ENCODE assay signal across 8 cellular contexts in the genomic region with DNA sequence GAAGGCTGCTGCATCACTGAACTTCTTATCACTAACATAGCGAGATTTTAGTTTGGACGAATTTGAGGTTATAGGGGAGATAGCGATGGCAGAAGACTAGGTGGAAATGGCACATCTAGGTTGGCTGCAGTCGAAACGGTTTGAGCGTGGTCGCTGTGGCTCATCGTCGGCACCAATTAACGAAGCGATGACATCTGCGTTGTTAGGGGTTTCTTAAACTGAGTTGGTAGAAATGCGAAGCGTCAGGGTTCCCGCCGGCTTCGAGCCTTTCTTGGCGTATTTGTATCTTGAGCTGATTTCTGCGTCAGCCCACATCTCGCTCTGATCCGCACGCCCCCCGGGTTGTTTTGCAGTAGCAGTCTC. TPM values are rescaled to one million over a fixed set of nuclear protein-coding genes. Genes with fewer than 3 reads are reported as not detected.
DNase-seq lines count a peak whose midpoint lies in the region; ATAC-seq and TF ChIP-seq lines count a peak whose summit lies in the region.

No MANE protein-coding gene starts in this region.

- H3K4me3 ChIP-seq in mesodermal cell (ENCODE audit: extremely low read depth, insufficient read depth, low read length, poor library complexity, severe bottlenecking) = peak overlapping the region; percentile 87

- H3K9me3 ChIP-seq in mesodermal cell (ENCODE audit: control insufficient read depth, low read length) = peaks cover under 1% of the 10 kb centered on the region

- DNase-seq in DMS 273 (lab: John Stamatoyannopoulos, UW; ENCODE audit: unreplicated experiment) = peak; percentile 91
- peak in 39 of 76 experiments; percentile 7 to 72 (median 34) for DNase-seq in HUDEP-2 (lab: John Stamatoyannopoulos, UW; ENCODE audit: unreplicated experiment in 76 of 76)
- DNase-seq in WTC11 (ENCODE audit: low spot score) = peak; percentile 39
- peak; percentile 37 for DNase-seq in dedifferentiated amniotic fluid mesenchymal stem cell (ENCODE audit: extremely low spot score)
- DNase-seq in stimulated activated CD8-positive, alpha-beta memory T cell treated with anti-CD3 and anti-CD28 coated beads, Interleukin-15, amount 100 ng/mL, for 48 hours (ENCODE audit: low read depth in 2 of 2) = peak; percentile 9 to 45
- DNase-seq in midbrain (lab: John Stamatoyannopoulos, UW) = no peak

- TF ChIP-seq CTCF in WTC11 (IDR thresholded peaks at IDR 0.05) = no peak

- peak overlapping the region; percentile 94 for H3K4me3 Mint-ChIP-seq in WTC11

- H3K27ac Mint-ChIP-seq in WTC11 = peak overlapping the region; percentile 99

- H3K4me1 ChIP-seq in mesodermal cell (ENCODE audit: control insufficient read depth, insufficient read depth, low read length, poor library complexity, severe bottlenecking) = peaks cover 6% of the 10 kb centered on the region

- CTCF ChIA-PET in WTC11 (lab: Charles Lee) = interaction anchor here (0.7 to 1.7 kb wide), 3 partner anchors 61 to 307 kb away, joined by 3 to 9 read pairs (median 4); partner anchors contain the start of gene TFG

- no peaks in the 10 kb centered on the region for H3K27me3 Mint-ChIP-seq in WTC11 (ENCODE audit: low read depth)

- no peaks in the 10 kb centered on the region for H3K9me3 Mint-ChIP-seq in WTC11

- peaks cover 36% of the 10 kb centered on the region for H3K4me1 Mint-ChIP-seq in WTC11

- H3K36me3 ChIP-seq in mesodermal cell (ENCODE audit: control insufficient read depth, insufficient read depth, low read length) = peaks cover 11% of the 10 kb centered on the region

- 1 to 4% methylated on average over 18 to 23 of the region's 23 CpGs for WGBS in mesodermal cell (ENCODE audit: insufficient coverage in 2 of 2), 2 experiments

- ATAC-seq in GM21381 (IDR thresholded peaks at IDR 0.05; ENCODE audit: unreplicated experiment) (peak; percentile 9), WTC11 (peak; percentile 5)

- POLR2A ChIA-PET in WTC11 (lab: Charles Lee) = interaction anchor here (0.5 to 3.0 kb wide), 3 partner anchors 53 to 275 kb away, joined by 3 to 15 read pairs (median 3); partner anchors contain the start of gene NIT2

- peaks cover 6% of the 10 kb centered on the region; the same call in 1 of the 2 replicates for H3K36me3 Mint-ChIP-seq in WTC11

- peak overlapping the region; percentile 99 for H3K27ac ChIP-seq in mesodermal cell (ENCODE audit: low read depth, low read length, severe bottlenecking)

TF ChIP-seq in WTC11, 78 proteins besides CTCF, POLR2A, EP300 and RAD21:
- TF ChIP-seq NFE2L1 (CRISPR knock-in tag; IDR thresholded peaks at IDR 0.05) (0 out of 2 replicates have a peak, but pooled peaks have one; percentile 41), CREB1 (CRISPR knock-in tag; IDR thresholded peaks at IDR 0.05) (peak; percentile 8; the same call in 1 of the 2 replicates), FOXK1 (CRISPR knock-in tag; IDR thresholded peaks at IDR 0.05) (no peak), SMAD3 (CRISPR knock-in tag; IDR thresholded peaks at IDR 0.05; ENCODE audit: borderline replicate concordance) (peak; percentile 19; the same call in 1 of the 2 replicates), NFYB (CRISPR knock-in tag; conservative IDR thresholded peaks at IDR 0.05; ENCODE audit: low read depth) (0 out of 2 replicates have a peak, but pooled peaks have one; percentile 1), E2F4 (CRISPR knock-in tag; IDR thresholded peaks at IDR 0.05; ENCODE audit: borderline replicate concordance, low read depth) (no peak), ETV6 (CRISPR knock-in tag; IDR thresholded peaks at IDR 0.05) (no peak), SP1 (CRISPR knock-in tag; conservative IDR thresholded peaks at IDR 0.05) (0 out of 2 replicates have a peak, but pooled peaks have one; percentile 4), ZBTB43 (CRISPR knock-in tag; IDR thresholded peaks at IDR 0.05) (0 out of 2 replicates have a peak, but pooled peaks have one; percentile 53), ZNF416 (CRISPR knock-in tag; IDR thresholded peaks at IDR 0.05) (no peak)

RNA-seq across cellular contexts. Expression of gene LNP1, which starts 0.3 kb away (rescaled TPM):
- 6.7 to 7.9 TPM (median 6.8 TPM) in 3 replicates for total RNA-seq in WTC11 (2021)
- polyA plus RNA-seq in mesodermal cell (2013, experiment 1 of 2) = 6.0 TPM
- 7.7 TPM for polyA plus RNA-seq in mesodermal cell (2013, experiment 2 of 2)

RNA-seq across cellular contexts. Expression of gene TOMM70, which starts 0.8 kb away (rescaled TPM):
- total RNA-seq in WTC11 (2021) = 46.8 to 59.2 TPM (median 47.7 TPM) in 3 replicates
- 38.7 TPM for polyA plus RNA-seq in mesodermal cell (2013, experiment 1 of 2)
- 45.4 TPM for polyA plus RNA-seq in mesodermal cell (2013, experiment 2 of 2)
